15 cellular contexts compared by ENCODE assay signal in genomic region chr2:189002079-189002478, GRCh38. TPM values are rescaled to one million over a fixed set of nuclear protein-coding genes. Genes with fewer than 3 reads are reported as not detected.
DNase-seq lines count a peak whose midpoint lies in the region; ATAC-seq, FAIRE-seq and TF ChIP-seq lines count a peak whose summit lies in the region.
"Had no signal": no experiment of that assay in that cellular context is flagged by ENCODE, and none has a peak within 500 bp of the region (broad histone marks: within the 10 kb centered on the region; RNA-seq: fewer than 3 reads in every experiment).

No MANE protein-coding gene starts in this region.

- H3K79me2 ChIP-seq in smooth muscle cell (ENCODE audit: low read depth) = peaks cover 53% of the 10 kb centered on the region

- WGBS in smooth muscle cell (ENCODE audit: low lambda C conversion rate) = 4% methylated on average over 1 of the region's 1 CpG

- peak overlapping the region; percentile 3 for H3K9ac ChIP-seq in smooth muscle cell (ENCODE audit: low read depth)

- POLR2A ChIA-PET in activated CD4-positive, alpha-beta T cell treated with anti-CD3 and anti-CD28 coated beads for 36 hours (lab: Charles Lee) = no interaction called here
- POLR2A ChIA-PET in activated CD4-positive, alpha-beta T cell treated with anti-CD3 and anti-CD28 coated beads, Interleukin-2, amount 10 ng/mL, durations not matched to agents 7 days and 5 days (lab: Charles Lee) = no interaction called here

- no peaks in the 10 kb centered on the region for H3K9me3 ChIP-seq in smooth muscle cell (replicated peaks; ENCODE audit: low read depth)
- H3K9me3 ChIP-seq: suprapubic skin had no signal

- peaks cover 74% of the 10 kb centered on the region for H3K36me3 ChIP-seq in smooth muscle cell (ENCODE audit: low read depth)

- H3K4me3 Mint-ChIP-seq in activated CD4-positive, alpha-beta T cell treated with anti-CD3 and anti-CD28 coated beads for 36 hours = no peak overlapping the region
- no peak overlapping the region for H3K4me3 Mint-ChIP-seq in activated CD4-positive, alpha-beta T cell treated with anti-CD3 and anti-CD28 coated beads, Interleukin-2, amount 10 ng/mL, durations not matched to agents 7 days and 5 days
- H3K4me3 Mint-ChIP-seq: effector memory CD8-positive, alpha-beta T cell had no signal

- peak overlapping the region; percentile 98 for H3K27ac ChIP-seq in smooth muscle cell (ENCODE audit: low read depth)
- H3K27ac ChIP-seq: suprapubic skin had no signal

- H3K36me3 Mint-ChIP-seq in activated CD4-positive, alpha-beta T cell treated with anti-CD3 and anti-CD28 coated beads for 36 hours (ENCODE audit: low read depth) = no peaks in the 10 kb centered on the region
- no peaks in the 10 kb centered on the region for H3K36me3 Mint-ChIP-seq in activated CD4-positive, alpha-beta T cell treated with anti-CD3 and anti-CD28 coated beads, Interleukin-2, amount 10 ng/mL, durations not matched to agents 7 days and 5 days (ENCODE audit: low read depth)

- peaks cover 73% of the 10 kb centered on the region for H4K20me1 ChIP-seq in smooth muscle cell (ENCODE audit: low read depth)

- peaks cover 7% of the 10 kb centered on the region for H3K4me1 Mint-ChIP-seq in activated CD4-positive, alpha-beta T cell treated with anti-CD3 and anti-CD28 coated beads for 36 hours
- no peaks in the 10 kb centered on the region for H3K4me1 Mint-ChIP-seq in activated CD4-positive, alpha-beta T cell treated with anti-CD3 and anti-CD28 coated beads, Interleukin-2, amount 10 ng/mL, durations not matched to agents 7 days and 5 days

- H3F3A ChIP-seq in smooth muscle cell (ENCODE audit: low read depth) = peaks cover 84% of the 10 kb centered on the region

- no peaks in the 10 kb centered on the region for H3K9me3 Mint-ChIP-seq in activated CD4-positive, alpha-beta T cell treated with anti-CD3 and anti-CD28 coated beads for 36 hours (ENCODE audit: low read depth)
- H3K9me3 Mint-ChIP-seq in activated CD4-positive, alpha-beta T cell treated with anti-CD3 and anti-CD28 coated beads, Interleukin-2, amount 10 ng/mL, durations not matched to agents 7 days and 5 days = no peaks in the 10 kb centered on the region
- H3K9me3 Mint-ChIP-seq: effector memory CD8-positive, alpha-beta T cell had no signal

- peaks cover 2% of the 10 kb centered on the region for H3K27me3 Mint-ChIP-seq in activated CD4-positive, alpha-beta T cell treated with anti-CD3 and anti-CD28 coated beads for 36 hours
- no peaks in the 10 kb centered on the region for H3K27me3 Mint-ChIP-seq in activated CD4-positive, alpha-beta T cell treated with anti-CD3 and anti-CD28 coated beads, Interleukin-2, amount 10 ng/mL, durations not matched to agents 7 days and 5 days
- H3K27me3 Mint-ChIP-seq: effector memory CD8-positive, alpha-beta T cell had no signal

- H3K4me3 ChIP-seq in smooth muscle cell = no peak overlapping the region
- H3K4me3 ChIP-seq: suprapubic skin had no signal

- no peak for FAIRE-seq in RCC 7860 (lab: Jason Lieb, UNC)
- FAIRE-seq: A204.1 had no signal

- peak overlapping the region; percentile 44 for H3K4me2 ChIP-seq in smooth muscle cell

- no peak for DNase-seq in activated CD4-positive, alpha-beta T cell treated with anti-CD3 and anti-CD28 coated beads for 36 hours
- DNase-seq in activated CD4-positive, alpha-beta T cell treated with anti-CD3 and anti-CD28 coated beads, Interleukin-2, amount 10 ng/mL, durations not matched to agents 7 days and 5 days = no peak
- DNase-seq in RCC 7860 (ENCODE audit: low spot score) = peak; percentile 26
- peak; percentile 50 for DNase-seq in dermis blood vessel endothelial cell
- DNase-seq in smooth muscle cell (lab: John Stamatoyannopoulos, UW; ENCODE audit: unreplicated experiment) = no peak
- no peak for DNase-seq in NCI-H2227 (lab: John Stamatoyannopoulos, UW; ENCODE audit: unreplicated experiment)
- DNase-seq: DMS 273 treated with DMSO at 0.1 percent for 48 hours; effector memory CD8-positive, alpha-beta T cell; NCI-H1092; NCI-H69; T-helper 1 cell had no signal

- CTCF ChIA-PET in activated CD4-positive, alpha-beta T cell treated with anti-CD3 and anti-CD28 coated beads for 36 hours (lab: Charles Lee) = no interaction called here
- CTCF ChIA-PET in activated CD4-positive, alpha-beta T cell treated with anti-CD3 and anti-CD28 coated beads, Interleukin-2, amount 10 ng/mL, durations not matched to agents 7 days and 5 days (lab: Charles Lee) = no interaction called here

- intact Hi-C loops in activated CD4-positive, alpha-beta T cell treated with anti-CD3 and anti-CD28 coated beads for 36 hours (cut with DNase I, micrococcal nuclease) = no loop called here

- peak; percentile 49 for ATAC-seq in activated CD4-positive, alpha-beta T cell treated with anti-CD3 and anti-CD28 coated beads for 36 hours
- ATAC-seq in HG03175 (IDR thresholded peaks at IDR 0.05; ENCODE audit: unreplicated experiment) = no peak
- no peak for ATAC-seq in HG02973 (IDR thresholded peaks at IDR 0.05; ENCODE audit: unreplicated experiment)
- ATAC-seq: effector memory CD8-positive, alpha-beta T cell had no signal

- peaks cover 21% of the 10 kb centered on the region for H3K4me1 ChIP-seq in smooth muscle cell (ENCODE audit: low read depth)
- H3K4me1 ChIP-seq: suprapubic skin had no signal

- no peak for TF ChIP-seq CTCF in smooth muscle cell (IDR thresholded peaks at IDR 0.05; ENCODE audit: borderline replicate concordance, insufficient read depth, poor library complexity, severe bottlenecking)

- H3K27me3 ChIP-seq in smooth muscle cell (ENCODE audit: low read depth) = no peaks in the 10 kb centered on the region
- H3K27me3 ChIP-seq: suprapubic skin had no signal

- no peak overlapping the region for H3K27ac Mint-ChIP-seq in activated CD4-positive, alpha-beta T cell treated with anti-CD3 and anti-CD28 coated beads for 36 hours
- H3K27ac Mint-ChIP-seq in activated CD4-positive, alpha-beta T cell treated with anti-CD3 and anti-CD28 coated beads, Interleukin-2, amount 10 ng/mL, durations not matched to agents 7 days and 5 days = no peak overlapping the region
- H3K27ac Mint-ChIP-seq: effector memory CD8-positive, alpha-beta T cell had no signal

- no peak overlapping the region for H2AFZ ChIP-seq in smooth muscle cell (ENCODE audit: low read depth)

RNA-seq across cellular contexts. Expression of gene COL3A1, which starts 27.9 kb away (rescaled TPM):
- total RNA-seq in activated CD4-positive, alpha-beta T cell treated with anti-CD3 and anti-CD28 coated beads for 36 hours = under 1 TPM; 0.05 to 0.12 TPM
- total RNA-seq in activated CD4-positive, alpha-beta T cell treated with anti-CD3 and anti-CD28 coated beads, Interleukin-2, amount 10 ng/mL, durations not matched to agents 7 days and 5 days = not detected
- total RNA-seq in dermis blood vessel endothelial cell = 4.2 and 10.9 TPM in 2 replicates
- 10,359 and 12,824 TPM in 2 replicates for total RNA-seq in smooth muscle cell
- polyA plus RNA-seq in smooth muscle cell = 9,077 and 11,807 TPM in 2 replicates

Comparison
In these comparisons a context has a peak if more than half of its experiments do, and no peak if none do; other contexts are left out.
1. DNase-seq: peak in RCC 7860 (single experiment) and dermis blood vessel endothelial cell (single experiment); none in activated CD4-positive, alpha-beta T cell treated with anti-CD3 and anti-CD28 coated beads for 36 hours (single experiment), activated CD4-positive, alpha-beta T cell treated with anti-CD3 and anti-CD28 coated beads, Interleukin-2, amount 10 ng/mL, durations not matched to agents 7 days and 5 days (single experiment), smooth muscle cell (single experiment) and NCI-H2227 (single experiment).
2. RNA of gene COL3A1, which starts 27.9 kb away (total RNA-seq): 10,359 to 12,824 TPM in smooth muscle cell; 4.2 to 10.9 TPM in dermis blood vessel endothelial cell, 0.05 to 0.12 TPM in activated CD4-positive, alpha-beta T cell treated with anti-CD3 and anti-CD28 coated beads for 36 hours and not detected in activated CD4-positive, alpha-beta T cell treated with anti-CD3 and anti-CD28 coated beads, Interleukin-2, amount 10 ng/mL, durations not matched to agents 7 days and 5 days; every median in the first group is over 100 times any median in the second.